In genomic region chr4:155954118-155954503, GRCh38 we compare ENCODE assay signal across 8 cellular contexts. TPM values are rescaled to one million over a fixed set of nuclear protein-coding genes. Genes with fewer than 3 reads are reported as not detected.
A peak's percentile ranks its signal among the peaks of the same experiment; 100 is the strongest.
DNase-seq lines count a peak whose midpoint lies in the region; ATAC-seq, FAIRE-seq and TF ChIP-seq lines count a peak whose summit lies in the region.

No MANE protein-coding gene starts in this region.

- ATAC-seq in GM19324 (IDR thresholded peaks at IDR 0.05; ENCODE audit: low FRiP score, unreplicated experiment) = no peak

- H3K9me3 ChIP-seq in kidney (ENCODE audit: control insufficient read depth in 1 of 2, low read length in 2 of 2) = no peaks in the 10 kb centered on the region
- no peaks in the 10 kb centered on the region for H3K9me3 ChIP-seq in stomach smooth muscle (ENCODE audit: control insufficient read depth in 2 of 2, low read length in 2 of 2)

- H3K4me1 ChIP-seq in kidney (ENCODE audit: control insufficient read depth in 1 of 2, insufficient read depth in 1 of 2, low read depth in 1 of 2, low read length in 2 of 2) (no peaks in the 10 kb centered on the region), stomach smooth muscle (ENCODE audit: control insufficient read depth, insufficient read depth, low read length) (peaks cover 4% of the 10 kb centered on the region)

- no peaks in the 10 kb centered on the region for H3K9me3 Mint-ChIP-seq in activated naive CD8-positive, alpha-beta T cell treated with anti-CD3 and anti-CD28 coated beads for 36 hours

- H3K4me3 Mint-ChIP-seq in activated naive CD8-positive, alpha-beta T cell treated with anti-CD3 and anti-CD28 coated beads for 36 hours = peak overlapping the region; percentile 95

- TF ChIP-seq CTCF in kidney (IDR thresholded peaks at IDR 0.05; ENCODE audit: borderline replicate concordance, extremely low read depth, insufficient read depth) = no peak

- peak overlapping the region; percentile 98 for H3K27ac Mint-ChIP-seq in activated naive CD8-positive, alpha-beta T cell treated with anti-CD3 and anti-CD28 coated beads for 36 hours

- peaks cover 28% of the 10 kb centered on the region for H3K4me1 Mint-ChIP-seq in activated naive CD8-positive, alpha-beta T cell treated with anti-CD3 and anti-CD28 coated beads for 36 hours

- FAIRE-seq in kidney (lab: Jason Lieb, UNC) = no peak

- H3K9ac ChIP-seq in kidney (ENCODE audit: low read length in 2 of 2) = peak overlapping the region; percentile 83 to 98
- peak overlapping the region; percentile 92 to 100 for H3K9ac ChIP-seq in stomach smooth muscle (ENCODE audit: low read length in 2 of 2)

- intact Hi-C loops in kidney (cut with DNase I) = loop anchor here (5.0 kb wide), 1 partner anchor 142 kb away; no protein-coding TSS in a partner anchor

- H3K27me3 Mint-ChIP-seq in activated naive CD8-positive, alpha-beta T cell treated with anti-CD3 and anti-CD28 coated beads for 36 hours = no peaks in the 10 kb centered on the region

- no peaks in the 10 kb centered on the region for H3K36me3 ChIP-seq in kidney (ENCODE audit: control insufficient read depth in 1 of 2, insufficient read depth in 2 of 2, low read length in 2 of 2)
- no peaks in the 10 kb centered on the region for H3K36me3 ChIP-seq in stomach smooth muscle (ENCODE audit: control insufficient read depth in 2 of 2, insufficient read depth in 2 of 2, low read length in 2 of 2)

- peak overlapping the region; percentile 90 to 98 for H3K4me3 ChIP-seq in kidney (ENCODE audit: low read length in 2 of 2)
- H3K4me3 ChIP-seq in stomach smooth muscle (ENCODE audit: low read length in 2 of 2) = peak overlapping the region; percentile 93 to 98

- peak; percentile 30 for DNase-seq in activated CD4-positive, CD25-positive, alpha-beta regulatory T cell treated with anti-CD3 and anti-CD28 coated beads, Interleukin-2, amount 50 U/mL, for 72 hours
- no peak for DNase-seq in activated CD4-positive, CD25-positive, alpha-beta regulatory T cell (lab: John Stamatoyannopoulos, UW)
- no peak for DNase-seq in activated naive CD8-positive, alpha-beta T cell treated with anti-CD3 and anti-CD28 coated beads for 36 hours
- peak; percentile 50 for DNase-seq in kidney
- no peak for DNase-seq in SKM-1 treated with dmso at 0.1 percent for 144 hours (lab: John Stamatoyannopoulos, UW; ENCODE audit: unreplicated experiment)
- DNase-seq in NCI-H774 (lab: John Stamatoyannopoulos, UW) = no peak

- H3K27ac ChIP-seq in kidney (ENCODE audit: low read depth in 2 of 2, low read length in 2 of 2) (peak overlapping the region; percentile 95 to 99), stomach smooth muscle (ENCODE audit: low read length) (peak overlapping the region; percentile 96)

- H3K27me3 ChIP-seq in stomach smooth muscle (ENCODE audit: control insufficient read depth in 1 of 2, insufficient read depth in 2 of 2, low read length in 2 of 2) = no peaks in the 10 kb centered on the region

- peaks cover 2% of the 10 kb centered on the region for H3K36me3 Mint-ChIP-seq in activated naive CD8-positive, alpha-beta T cell treated with anti-CD3 and anti-CD28 coated beads for 36 hours

RNA-seq across cellular contexts. Expression of gene CTSO, which starts 0.4 kb away (rescaled TPM):
- 1 to 10 TPM; 4.6 to 4.7 TPM for total RNA-seq in activated naive CD8-positive, alpha-beta T cell treated with anti-CD3 and anti-CD28 coated beads for 36 hours
- total RNA-seq in kidney = 40.3 TPM
- polyA plus RNA-seq in kidney (ENCODE audit: insufficient read depth, low read depth, low replicate concordance) = 22.9 TPM

RNA-seq across cellular contexts. Expression of gene TDO2, which starts 50.6 kb away (rescaled TPM):
- total RNA-seq in activated naive CD8-positive, alpha-beta T cell treated with anti-CD3 and anti-CD28 coated beads for 36 hours = under 1 TPM; 0.16 to 0.18 TPM
- 1.3 TPM for total RNA-seq in kidney
- polyA plus RNA-seq in kidney (ENCODE audit: insufficient read depth, low read depth, low replicate concordance) = 0.41 TPM

Comparison
In these comparisons a context has a peak if more than half of its experiments do, and no peak if none do; other contexts are left out.
1. DNase-seq: peak in activated CD4-positive, CD25-positive, alpha-beta regulatory T cell treated with anti-CD3 and anti-CD28 coated beads, Interleukin-2, amount 50 U/mL, for 72 hours (single experiment) and kidney (single experiment); none in activated CD4-positive, CD25-positive, alpha-beta regulatory T cell (0 of 4), activated naive CD8-positive, alpha-beta T cell treated with anti-CD3 and anti-CD28 coated beads for 36 hours (single experiment), SKM-1 treated with dmso at 0.1 percent for 144 hours (single experiment) and NCI-H774 (single experiment).